8 cellular contexts compared by ENCODE assay signal in genomic region chr2:231926180-231926741, GRCh38. TPM values are rescaled to one million over a fixed set of nuclear protein-coding genes. Genes with fewer than 3 reads are reported as not detected.
DNase-seq lines count a peak whose midpoint lies in the region; ATAC-seq and TF ChIP-seq lines count a peak whose summit lies in the region.

Gene NPPC (minus strand): TSS chr2:231926396. CDS start chr2:231926249, 147 bp downstream.

- H3K4me1 Mint-ChIP-seq in CD14-positive monocyte = peaks cover 12% of the 10 kb centered on the region
- no peaks in the 10 kb centered on the region for H3K4me1 Mint-ChIP-seq in T-helper 2 cell treated with Interferon-gamma antibody and Interleukin-4, amounts not matched to agents 5 μg/mL and 100 μg/mL, for 36 hours (ENCODE audit: low read depth)
- H3K4me1 Mint-ChIP-seq in brain = peaks cover 54% of the 10 kb centered on the region

- H3K9me3 Mint-ChIP-seq in CD14-positive monocyte (peaks cover 0 to 12% (median 2%) of the 10 kb centered on the region in 7 donors), brain (peaks cover 0 to 3% (median 0%) of the 10 kb centered on the region in 5 experiments)
- no peaks in the 10 kb centered on the region for H3K9me3 Mint-ChIP-seq in T-helper 2 cell treated with Interferon-gamma antibody and Interleukin-4, amounts not matched to agents 5 μg/mL and 100 μg/mL, for 36 hours

- DNase-seq in CD14-positive monocyte (ENCODE audit: low spot score) (no peak), NCI-H1092 (lab: John Stamatoyannopoulos, UW) (peak; percentile 22), inferior parietal cortex (ENCODE audit: extremely low spot score) (peak; percentile 54), GOT3 (lab: John Stamatoyannopoulos, UW) (no peak)
- DNase-seq in T-helper 2 cell treated with Interferon-gamma antibody and Interleukin-4, amounts not matched to agents 5 μg/mL and 100 μg/mL, for 36 hours (ENCODE audit: low spot score) = peak; percentile 61
- peak; percentile 89 for DNase-seq in stimulated activated CD4-positive, alpha-beta T cell treated with anti-CD3 and anti-CD28 coated beads, Interleukin-15, amount 100 ng/mL, for 24 hours

- peaks cover 52 to 79% (median 60%) of the 10 kb centered on the region in 3 donors for H3K27me3 Mint-ChIP-seq in CD14-positive monocyte (ENCODE audit: low read depth in 3 of 3)
- H3K27me3 Mint-ChIP-seq in T-helper 2 cell treated with Interferon-gamma antibody and Interleukin-4, amounts not matched to agents 5 μg/mL and 100 μg/mL, for 36 hours (ENCODE audit: low read depth) = peaks cover 41% of the 10 kb centered on the region
- peaks cover 59% of the 10 kb centered on the region for H3K27me3 Mint-ChIP-seq in brain

- H3K4me3 Mint-ChIP-seq in CD14-positive monocyte (peak within 1 kb of the TSS; percentile 59 to 86), brain (peak within 1 kb of the TSS; percentile 85 to 91 (median 88))
- H3K4me3 Mint-ChIP-seq in T-helper 2 cell treated with Interferon-gamma antibody and Interleukin-4, amounts not matched to agents 5 μg/mL and 100 μg/mL, for 36 hours = peak within 1 kb of the TSS; percentile 52

- intact Hi-C loops in CD14-positive monocyte (cut with micrococcal nuclease) = loop anchor here (10.0 kb wide), 2 partner anchors 209 to 219 kb away; no protein-coding TSS in a partner anchor

- TF ChIP-seq CTCF in CD14-positive monocyte (IDR thresholded peaks at IDR 0.05) (no peak), brain (conservative IDR thresholded peaks at IDR 0.05) (peak; percentile 63 to 72)

- ATAC-seq in GM21528 (IDR thresholded peaks at IDR 0.05; ENCODE audit: low FRiP score, unreplicated experiment) = peak; percentile 60

- H3K36me3 Mint-ChIP-seq in CD14-positive monocyte (peaks cover 0 to 4% of the 10 kb centered on the region in 2 donors), brain (no peaks in the 10 kb centered on the region)
- no peaks in the 10 kb centered on the region for H3K36me3 Mint-ChIP-seq in T-helper 2 cell treated with Interferon-gamma antibody and Interleukin-4, amounts not matched to agents 5 μg/mL and 100 μg/mL, for 36 hours (ENCODE audit: low read depth)

- H3K27ac Mint-ChIP-seq in CD14-positive monocyte (no peak within 1 kb of the TSS), brain (peak within 1 kb of the TSS in 2 of 5 experiments; percentile 52 to 82)
- H3K27ac Mint-ChIP-seq in T-helper 2 cell treated with Interferon-gamma antibody and Interleukin-4, amounts not matched to agents 5 μg/mL and 100 μg/mL, for 36 hours = no peak within 1 kb of the TSS

RNA-seq across cellular contexts. Expression of gene NPPC, which starts in this region (rescaled TPM):
- polyA plus RNA-seq in CD14-positive monocyte (not detected), brain (ENCODE audit: insufficient read depth, low read depth, low replicate concordance) (0.66 TPM)

Comparison
In these comparisons a context has a peak if more than half of its experiments do, and no peak if none do; other contexts are left out.
1. DNase-seq: peak in NCI-H1092 (single experiment), T-helper 2 cell treated with Interferon-gamma antibody and Interleukin-4, amounts not matched to agents 5 μg/mL and 100 μg/mL, for 36 hours (single experiment), inferior parietal cortex (single experiment) and stimulated activated CD4-positive, alpha-beta T cell treated with anti-CD3 and anti-CD28 coated beads, Interleukin-15, amount 100 ng/mL, for 24 hours (single experiment); none in CD14-positive monocyte (single experiment) and GOT3 (single experiment).
2. Peak in every context shown above with its lines, with median percentiles within 50 percentile points of each other: H3K4me3 Mint-ChIP-seq.